34 cellular contexts compared by ENCODE assay signal in the genomic region with DNA sequence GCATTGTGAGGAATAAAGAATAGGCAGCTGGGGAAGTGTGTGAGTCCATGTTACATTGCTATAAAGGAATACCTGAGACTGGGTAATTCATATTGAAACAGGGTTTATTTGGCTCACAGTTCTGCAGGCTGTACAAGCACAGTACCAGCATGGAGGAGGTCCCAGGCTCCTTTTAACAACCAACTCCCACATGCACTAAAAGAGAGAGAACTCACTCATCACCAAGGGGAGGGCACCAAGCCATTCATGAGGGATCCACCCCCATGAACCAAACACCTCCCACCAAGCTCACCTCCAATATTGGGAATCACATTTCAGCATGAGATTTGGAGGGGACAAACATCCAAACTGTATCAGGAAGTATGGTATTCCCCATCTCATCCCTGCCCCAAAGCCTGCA.
"Had no signal": no experiment of that assay in that cellular context is flagged by ENCODE, and none has a peak within 500 bp of the region (broad histone marks: within the 10 kb centered on the region; RNA-seq: fewer than 3 reads in every experiment).

No MANE protein-coding gene starts in this region.

- H3K9ac ChIP-seq: KMS-11 had no signal

- H3K27ac ChIP-seq: KMS-11 had no signal

- H3K27me3 ChIP-seq: MG63 had no signal

- DNase-seq: Karpas-422, Kasumi-1, MG63, MM.1S, MV-4-11, NCI-H1048, NCI-H1092, NCI-H1092 treated with DMSO at 0.1 percent for 48 hours, NCI-H1105, NCI-H1105 treated with DMSO at 0.1 percent for 48 hours, NCI-H1417, NCI-H1417 treated with DMSO at 0.1 percent for 48 hours, NCI-H1436, NCI-H1436 treated with DMSO at 0.1 percent for 48 hours, NCI-H146, NCI-H1694, NCI-H1694 treated with DMSO at 0.1 percent for 48 hours, NCI-H187, NCI-H187 treated with DMSO at 0.1 percent for 48 hours, NCI-H1930, NCI-H2029, NCI-H2029 treated with DMSO at 0.1 percent for 48 hours, NCI-H2081, NCI-H2081 treated with DMSO at 0.1 percent for 48 hours, NCI-H2107, NCI-H2171, NCI-H2171 treated with DMSO at 0.1 percent for 48 hours, NCI-H2227 treated with DMSO at 0.1 percent for 48 hours, NCI-H226, NCI-H345, NCI-H446, NCI-H446 treated with DMSO at 0.1 percent for 48 hours, NCI-H510A had no signal

- H3K4me3 ChIP-seq: MG63 had no signal

- H3K4me2 ChIP-seq: KMS-11 had no signal

- H3K36me3 ChIP-seq: MG63 had no signal

- H3K9me3 ChIP-seq: MG63 had no signal
